Comparison of ENCODE assay signal across 36 cellular contexts in the genomic region with DNA sequence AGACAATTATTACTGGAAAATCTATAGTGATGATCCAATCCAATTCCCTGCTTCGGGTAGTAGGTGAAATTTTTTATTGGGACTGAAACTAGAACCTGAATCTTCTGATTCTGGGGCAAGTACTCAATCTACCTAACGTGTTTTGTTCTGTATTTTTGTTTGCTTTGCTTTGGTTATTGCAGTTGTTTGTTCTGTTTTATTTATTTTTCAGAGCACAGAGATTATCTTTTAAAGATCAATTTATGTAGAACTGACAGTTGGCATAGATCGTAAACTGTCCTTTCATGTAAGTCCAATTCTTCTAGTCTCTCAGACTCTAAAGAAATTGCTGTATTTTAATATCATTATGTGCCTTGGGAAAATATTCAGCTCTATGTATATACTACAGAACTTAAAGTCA.
"Had no signal": no experiment of that assay in that cellular context is flagged by ENCODE, and none has a peak within 500 bp of the region (broad histone marks: within the 10 kb centered on the region; RNA-seq: fewer than 3 reads in every experiment).

No MANE protein-coding gene starts in this region.

- DNase-seq: Karpas-422, Kasumi-1, MG63, MM.1S, MV-4-11, NCI-H1048, NCI-H1092, NCI-H1092 treated with DMSO at 0.1 percent for 48 hours, NCI-H1105, NCI-H1105 treated with DMSO at 0.1 percent for 48 hours, NCI-H1417, NCI-H1417 treated with DMSO at 0.1 percent for 48 hours, NCI-H1436, NCI-H1436 treated with DMSO at 0.1 percent for 48 hours, NCI-H146, NCI-H1694, NCI-H1694 treated with DMSO at 0.1 percent for 48 hours, NCI-H187, NCI-H187 treated with DMSO at 0.1 percent for 48 hours, NCI-H1930, NCI-H2029, NCI-H2029 treated with DMSO at 0.1 percent for 48 hours, NCI-H2081, NCI-H2081 treated with DMSO at 0.1 percent for 48 hours, NCI-H2107, NCI-H2171, NCI-H2171 treated with DMSO at 0.1 percent for 48 hours, NCI-H2227 treated with DMSO at 0.1 percent for 48 hours, NCI-H226, NCI-H345, NCI-H446, NCI-H446 treated with DMSO at 0.1 percent for 48 hours, NCI-H510A, NCI-H510A treated with DMSO at 0.1 percent for 48 hours, NCI-H524, NCI-H524 treated with DMSO at 0.1 percent for 48 hours had no signal

- H3K4me3 ChIP-seq: MG63 had no signal
